In genomic region chr2:102084651-102085050, GRCh38 we compare ENCODE assay signal across 15 cellular contexts. TPM values are rescaled to one million over a fixed set of nuclear protein-coding genes. Genes with fewer than 3 reads are reported as not detected.
"Had no signal": no experiment of that assay in that cellular context is flagged by ENCODE, and none has a peak within 500 bp of the region (broad histone marks: within the 10 kb centered on the region; RNA-seq: fewer than 3 reads in every experiment).

No MANE protein-coding gene starts in this region.

- H3K27me3 ChIP-seq: brain microvascular endothelial cell, ovary, thyroid gland had no signal

- H3K4me3 ChIP-seq: lower lobe of right lung, ovary, thyroid gland had no signal

- H3K27ac ChIP-seq: brain microvascular endothelial cell, lower lobe of right lung, ovary had no signal

- DNase-seq: activated CD4-positive, alpha-beta T cell treated with anti-CD3 and anti-CD28 coated beads, Interleukin-2, amount 50 U/mL, for 1 hour; activated CD4-positive, CD25-positive, alpha-beta regulatory T cell treated with anti-CD3 and anti-CD28 coated beads, Interleukin-2, amount 50 U/mL, for 72 hours; activated naive CD4-positive, alpha-beta T cell; brain microvascular endothelial cell; cortex of kidney; immature natural killer cell; lower lobe of right lung; naive thymus-derived CD8-positive, alpha-beta T cell; ovary; stimulated activated CD4-positive, alpha-beta T cell treated with anti-CD3 and anti-CD28 coated beads, Interleukin-12 subunit alpha, Interleukin-12 subunit beta, amount 100 ng/mL, for 4 hours; stimulated activated CD4-positive, alpha-beta T cell treated with anti-CD3 and anti-CD28 coated beads, Interleukin-1b, Interleukin-23, amount 100 ng/mL, for 48 hours; stimulated activated CD8-positive, alpha-beta memory T cell treated with anti-CD3 and anti-CD28 coated beads, Interleukin-4, amount 100 ng/mL, for 48 hours; stimulated activated naive CD4-positive, alpha-beta T cell; thyroid gland had no signal

- FAIRE-seq: endometrium had no signal

- H3K9me3 ChIP-seq: lower lobe of right lung, ovary, thyroid gland had no signal

- H3K27ac Mint-ChIP-seq: immature natural killer cell had no signal

- H3K36me3 Mint-ChIP-seq: immature natural killer cell had no signal

- H3K27me3 Mint-ChIP-seq: naive thymus-derived CD8-positive, alpha-beta T cell had no signal

- H3K4me3 Mint-ChIP-seq: immature natural killer cell; naive thymus-derived CD8-positive, alpha-beta T cell had no signal

- H3K36me3 ChIP-seq: brain microvascular endothelial cell, lower lobe of right lung, ovary, thyroid gland had no signal

RNA-seq across cellular contexts. Expression of gene IL1R1, which starts 57.9 kb away (rescaled TPM):
- polyA plus RNA-seq: naive thymus-derived CD8-positive, alpha-beta T cell had no signal
